In genomic region chr15:67304778-67305177, GRCh38 we compare ENCODE assay signal across 8 cellular contexts.
"Had no signal": no experiment of that assay in that cellular context is flagged by ENCODE, and none has a peak within 500 bp of the region (broad histone marks: within the 10 kb centered on the region; RNA-seq: fewer than 3 reads in every experiment).

No MANE protein-coding gene starts in this region.

- DNase-seq: GM23248, GOT3, H7, KBM-7 had no signal

- H3K9me3 ChIP-seq: HAP-1 had no signal

- H3K9ac ChIP-seq: GM23248 had no signal

- H3K27ac ChIP-seq: GM23248 had no signal

- ATAC-seq: HCT116, HepG2 had no signal

- H3K4me3 Mint-ChIP-seq: IgD-negative memory B cell had no signal

- H3K4me1 ChIP-seq: HAP-1 had no signal

- H3K9me3 Mint-ChIP-seq: IgD-negative memory B cell had no signal

- H3K36me3 Mint-ChIP-seq: IgD-negative memory B cell had no signal

- H3K27ac Mint-ChIP-seq: IgD-negative memory B cell had no signal

- H3K4me3 ChIP-seq: GM23248, HAP-1 had no signal

- H3K27me3 Mint-ChIP-seq: IgD-negative memory B cell had no signal

- H3K36me3 ChIP-seq: HAP-1 had no signal
